Comparison of ENCODE assay signal across 8 cellular contexts in the genomic region with DNA sequence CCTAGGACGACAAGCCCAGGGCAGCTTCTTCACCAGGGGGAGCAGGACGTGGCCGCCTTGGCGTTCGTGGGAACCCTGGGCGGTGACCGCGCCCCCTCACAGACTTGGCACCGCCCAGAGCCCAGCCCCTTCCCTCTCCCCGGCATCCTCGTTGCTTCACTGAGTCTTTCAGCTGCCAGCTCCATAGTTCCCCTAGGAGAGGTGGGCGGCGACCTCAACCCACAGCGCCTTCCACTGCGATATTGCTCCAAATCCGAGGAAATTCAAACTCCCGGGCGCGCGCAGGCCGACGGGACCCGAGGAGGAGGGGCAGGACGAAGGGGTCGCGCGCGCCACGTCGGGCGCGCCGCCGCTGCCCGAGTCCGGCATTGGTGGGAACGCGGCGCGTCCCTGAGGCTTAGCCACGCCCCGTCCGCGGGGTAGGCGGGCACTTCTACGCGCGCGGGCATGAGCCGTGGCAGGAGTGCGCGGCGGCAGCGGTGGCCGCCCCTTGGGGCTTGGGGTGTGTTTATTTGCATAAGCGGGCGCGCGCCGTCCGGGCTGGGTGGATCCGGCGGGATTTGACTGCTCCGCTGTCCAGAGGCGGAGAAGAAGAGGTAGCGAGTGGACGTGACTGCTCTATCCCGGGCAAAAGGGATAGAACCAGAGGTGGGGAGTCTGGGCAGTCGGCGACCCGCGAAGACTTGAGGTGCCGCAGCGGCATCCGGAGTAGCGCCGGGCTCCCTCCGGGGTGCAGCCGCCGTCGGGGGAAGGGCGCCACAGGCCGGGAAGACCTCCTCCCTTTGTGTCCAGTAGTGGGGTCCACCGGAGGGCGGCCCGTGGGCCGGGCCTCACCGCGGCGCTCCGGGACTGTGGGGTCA. TPM values are rescaled to one million over a fixed set of nuclear protein-coding genes. Genes with fewer than 3 reads are reported as not detected.
A peak's percentile ranks its signal among the peaks of the same experiment; 100 is the strongest.
DNase-seq lines count a peak whose midpoint lies in the region; ATAC-seq and TF ChIP-seq lines count a peak whose summit lies in the region.

A gene with protein sequence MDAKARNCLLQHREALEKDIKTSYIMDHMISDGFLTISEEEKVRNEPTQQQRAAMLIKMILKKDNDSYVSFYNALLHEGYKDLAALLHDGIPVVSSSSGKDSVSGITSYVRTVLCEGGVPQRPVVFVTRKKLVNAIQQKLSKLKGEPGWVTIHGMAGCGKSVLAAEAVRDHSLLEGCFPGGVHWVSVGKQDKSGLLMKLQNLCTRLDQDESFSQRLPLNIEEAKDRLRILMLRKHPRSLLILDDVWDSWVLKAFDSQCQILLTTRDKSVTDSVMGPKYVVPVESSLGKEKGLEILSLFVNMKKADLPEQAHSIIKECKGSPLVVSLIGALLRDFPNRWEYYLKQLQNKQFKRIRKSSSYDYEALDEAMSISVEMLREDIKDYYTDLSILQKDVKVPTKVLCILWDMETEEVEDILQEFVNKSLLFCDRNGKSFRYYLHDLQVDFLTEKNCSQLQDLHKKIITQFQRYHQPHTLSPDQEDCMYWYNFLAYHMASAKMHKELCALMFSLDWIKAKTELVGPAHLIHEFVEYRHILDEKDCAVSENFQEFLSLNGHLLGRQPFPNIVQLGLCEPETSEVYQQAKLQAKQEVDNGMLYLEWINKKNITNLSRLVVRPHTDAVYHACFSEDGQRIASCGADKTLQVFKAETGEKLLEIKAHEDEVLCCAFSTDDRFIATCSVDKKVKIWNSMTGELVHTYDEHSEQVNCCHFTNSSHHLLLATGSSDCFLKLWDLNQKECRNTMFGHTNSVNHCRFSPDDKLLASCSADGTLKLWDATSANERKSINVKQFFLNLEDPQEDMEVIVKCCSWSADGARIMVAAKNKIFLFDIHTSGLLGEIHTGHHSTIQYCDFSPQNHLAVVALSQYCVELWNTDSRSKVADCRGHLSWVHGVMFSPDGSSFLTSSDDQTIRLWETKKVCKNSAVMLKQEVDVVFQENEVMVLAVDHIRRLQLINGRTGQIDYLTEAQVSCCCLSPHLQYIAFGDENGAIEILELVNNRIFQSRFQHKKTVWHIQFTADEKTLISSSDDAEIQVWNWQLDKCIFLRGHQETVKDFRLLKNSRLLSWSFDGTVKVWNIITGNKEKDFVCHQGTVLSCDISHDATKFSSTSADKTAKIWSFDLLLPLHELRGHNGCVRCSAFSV (N-terminal part only) (plus strand): TSS at position 579 of the 860 bp plus-strand sequence. CDS start 3,070 bp downstream, outside the sequence.
A gene with protein sequence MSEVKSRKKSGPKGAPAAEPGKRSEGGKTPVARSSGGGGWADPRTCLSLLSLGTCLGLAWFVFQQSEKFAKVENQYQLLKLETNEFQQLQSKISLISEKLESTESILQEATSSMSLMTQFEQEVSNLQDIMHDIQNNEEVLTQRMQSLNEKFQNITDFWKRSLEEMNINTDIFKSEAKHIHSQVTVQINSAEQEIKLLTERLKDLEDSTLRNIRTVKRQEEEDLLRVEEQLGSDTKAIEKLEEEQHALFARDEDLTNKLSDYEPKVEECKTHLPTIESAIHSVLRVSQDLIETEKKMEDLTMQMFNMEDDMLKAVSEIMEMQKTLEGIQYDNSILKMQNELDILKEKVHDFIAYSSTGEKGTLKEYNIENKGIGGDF (minus strand): TSS at position 77 of the 860 bp plus-strand sequence. CDS start 87 bp downstream, outside the sequence.

- H3K4me3 Mint-ChIP-seq in type B pancreatic cell: peak within 1 kb of the TSS; percentile 97

- TF ChIP-seq POLR2A in GM15510 (IDR thresholded peaks at IDR 0.05; ENCODE audit: borderline replicate concordance, extremely low read depth, insufficient read length): peak; percentile 87
- peak; percentile 63 to 91 for TF ChIP-seq POLR2A in adrenal gland (IDR thresholded peaks at IDR 0.05)

- H3K4me1 ChIP-seq in adrenal gland (replicated peaks in 1 of 2): peaks cover 10 to 12% of the 10 kb centered on the region in 2 donors
- peaks cover 0 to 41% (median 21%) of the 10 kb centered on the region in 9 donors for H3K4me1 ChIP-seq in heart right ventricle

- H3K27me3 Mint-ChIP-seq in type B pancreatic cell: no peaks in the 10 kb centered on the region

- no peaks in the 10 kb centered on the region for H3K9me3 Mint-ChIP-seq in type B pancreatic cell

- no peaks in the 10 kb centered on the region for H3K9me3 ChIP-seq in adrenal gland (replicated peaks in 1 of 3)
- no peaks in the 10 kb centered on the region for H3K9me3 ChIP-seq in heart right ventricle

- peak; percentile 95 for DNase-seq in NCI-H146 treated with DMSO at 0.1 percent for 48 hours (lab: John Stamatoyannopoulos, UW; ENCODE audit: unreplicated experiment)
- peak; percentile 91 to 97 (median 92) for DNase-seq in T-helper 1 cell
- peak; percentile 96 to 98 (median 97) for DNase-seq in adrenal gland
- DNase-seq in heart right ventricle: peak; percentile 96 to 99
- DNase-seq in posterior cingulate gyrus: peak; percentile 92 to 100 (median 96)
- DNase-seq in type B pancreatic cell (ENCODE audit: extremely low spot score, unreplicated experiment): peak; percentile 98

- peak within 1 kb of the TSS; percentile 93 for H3K27ac Mint-ChIP-seq in type B pancreatic cell

- peak; percentile 75 for ATAC-seq in HG02884 (IDR thresholded peaks at IDR 0.05; ENCODE audit: unreplicated experiment)
- ATAC-seq in heart right ventricle: peak; percentile 97 to 100 (median 98)

- H3K27me3 ChIP-seq in adrenal gland (no peaks in the 10 kb centered on the region), heart right ventricle (no peaks in the 10 kb centered on the region)

- peaks cover 8% of the 10 kb centered on the region for H3K36me3 Mint-ChIP-seq in type B pancreatic cell

- H3K27ac ChIP-seq in adrenal gland: peak within 1 kb of the TSS; percentile 33 to 84 (median 74)
- H3K27ac ChIP-seq in heart right ventricle: peak within 1 kb of the TSS; percentile 70 to 95 (median 90)

- H3K4me1 Mint-ChIP-seq in type B pancreatic cell (ENCODE audit: unreplicated experiment): peaks cover 6% of the 10 kb centered on the region

- intact Hi-C loops in adrenal gland (cut with DNase I): loop anchor here (10.0 kb wide), 1 partner anchor 50 kb away; the partner anchor contains the start of gene SLC25A3 (in 2 of the 2)
- intact Hi-C loops in heart right ventricle (cut with DNase I): loop anchor here in 9 of 10 donors (1.0 to 10.0 kb wide), 6 partner anchors 50 to 230 kb away; partner anchors contain the start of gene SLC25A3 (in 8 of the 9)
- intact Hi-C loops in posterior cingulate gyrus (cut with DNase I): loop anchor here (1.0 to 10.0 kb wide), 2 partner anchors 52 to 130 kb away; partner anchors contain the start of genes SLC25A3 and TMPO

- TF ChIP-seq CTCF in adrenal gland (IDR thresholded peaks at IDR 0.05): no peak
- peak in 2 of 9 donors; percentile 3 to 26 for TF ChIP-seq CTCF in heart right ventricle (IDR thresholded peaks at IDR 0.05)
- no peak for TF ChIP-seq CTCF in type B pancreatic cell (conservative IDR thresholded peaks at IDR 0.05)

- 0 to 1% (median 1%) methylated on average over 13 to 91 of the region's 91 CpGs for WGBS in adrenal gland, 4 donors
- WGBS in heart right ventricle, 2 donors: 0% methylated on average over 85 to 91 of the region's 91 CpGs

- peak within 1 kb of the TSS; percentile 50 to 88 (median 69) for H3K4me3 ChIP-seq in adrenal gland
- H3K4me3 ChIP-seq in heart right ventricle: peak within 1 kb of the TSS; percentile 68 to 99 (median 90)

- peaks cover 0 to 12% of the 10 kb centered on the region in 2 donors for H3K36me3 ChIP-seq in adrenal gland (replicated peaks in 1 of 2)
- H3K36me3 ChIP-seq in heart right ventricle: peaks cover 0 to 22% (median 11%) of the 10 kb centered on the region in 9 donors

RNA-seq across cellular contexts. Expression of the first gene that starts in this region (rescaled TPM):
- total RNA-seq in adrenal gland: 10 to 100 TPM in 4 of 8 donors, 1 to 10 TPM in 4; 5.5 to 16.5 (median 10.2) TPM
- polyA plus RNA-seq in adrenal gland: 1 to 10 TPM; 2.8 to 6.7 (median 4.1) TPM
- 1 to 10 TPM; 2.5 to 9.9 (median 4.4) TPM for total RNA-seq in heart right ventricle
- polyA plus RNA-seq in heart right ventricle: 1 to 10 TPM; 2.0 to 3.4 TPM
- total RNA-seq in type B pancreatic cell (ENCODE audit: low replicate concordance): 16.7 and 21.7 TPM in 2 replicates

RNA-seq across cellular contexts. Expression of the second gene that starts in this region (rescaled TPM):
- total RNA-seq in adrenal gland (10 to 100 TPM in 7 of 8 donors, 1 to 10 TPM in 1; 7.2 to 22.9 (median 11.9) TPM), heart right ventricle (10 to 100 TPM in 1 of 10 donors, 1 to 10 TPM in 9; 2.4 to 13.4 (median 4.3) TPM), type B pancreatic cell (ENCODE audit: low replicate concordance) (8.1 and 16.7 TPM in 2 replicates)
- polyA plus RNA-seq in adrenal gland (10 to 100 TPM; 13.6 to 15.2 (median 14.8) TPM), heart right ventricle (1 to 10 TPM; 9.0 to 9.2 TPM)

Comparison
In these comparisons a context has a peak if more than half of its experiments do, and no peak if none do; other contexts are left out.
1. Peak in every context shown above with its lines: DNase-seq, ATAC-seq, H3K4me3 ChIP-seq and H3K27ac ChIP-seq.